Comparison of ENCODE assay signal across 19 cellular contexts in genomic region chr4:6601661-6602250, GRCh38. TPM values are rescaled to one million over a fixed set of nuclear protein-coding genes. Genes with fewer than 3 reads are reported as not detected.
A peak's percentile ranks its signal among the peaks of the same experiment; 100 is the strongest.
DNase-seq lines count a peak whose midpoint lies in the region; ATAC-seq, FAIRE-seq and TF ChIP-seq lines count a peak whose summit lies in the region.
"Had no signal": no experiment of that assay in that cellular context is flagged by ENCODE, and none has a peak within 500 bp of the region (broad histone marks: within the 10 kb centered on the region; RNA-seq: fewer than 3 reads in every experiment).

No MANE protein-coding gene starts in this region.

- in situ Hi-C loops in HepG2 (cut with HindIII; ENCODE audit: extremely low pct_ligation_motif_present, low pct_unique_long_range_greater_than_20kb) = no loop called here

- TF ChIP-seq RAD21 in HepG2 (CRISPR knock-in tag; IDR thresholded peaks at IDR 0.05) = no peak

- no peak for TF ChIP-seq EP300 in HepG2 (IDR thresholded peaks at IDR 0.05; ENCODE audit: low read depth in 2 of 2, low read length in 2 of 2)
- no peak for TF ChIP-seq EP300 in HepG2 (CRISPR knock-in tag; IDR thresholded peaks at IDR 0.05; ENCODE audit: borderline replicate concordance)

- intact Hi-C loops in HepG2 (cut with micrococcal nuclease; ENCODE audit: unreplicated experiment) (no loop called here), right lobe of liver (cut with DNase I) (no loop called here)
- intact Hi-C loops in naive thymus-derived CD4-positive, alpha-beta T cell (cut with micrococcal nuclease) = no loop called here

- peak; percentile 81 for ATAC-seq in HepG2
- no peak for ATAC-seq in right lobe of liver
- ATAC-seq in naive thymus-derived CD4-positive, alpha-beta T cell = no peak

- no peaks in the 10 kb centered on the region for H4K20me1 ChIP-seq in HepG2 (ENCODE audit: insufficient read depth, low read length)

- peak overlapping the region; percentile 36; the same call in 1 of the 2 replicates for H3K9ac ChIP-seq in HepG2 (ENCODE audit: insufficient read depth, low read depth, low read length)

- H3K4me1 ChIP-seq in HepG2 (ENCODE audit: insufficient read depth, low read length) (peaks cover 20% of the 10 kb centered on the region), right lobe of liver (no peaks in the 10 kb centered on the region)
- H3K4me1 ChIP-seq in naive thymus-derived CD4-positive, alpha-beta T cell (ENCODE audit: control insufficient read depth in 2 of 2, insufficient read depth in 2 of 2, low read length in 2 of 2) = no peaks in the 10 kb centered on the region

- no peak overlapping the region for H3K4me3 Mint-ChIP-seq in neural crest cell
- H3K4me3 Mint-ChIP-seq in naive thymus-derived CD4-positive, alpha-beta T cell = no peak overlapping the region
- H3K4me3 Mint-ChIP-seq: CD4-positive, alpha-beta T cell; HFFc6 had no signal

- WGBS in HepG2 (ENCODE audit: low lambda C conversion rate) = 24% methylated on average over 5 of the region's 10 CpGs
- WGBS in right lobe of liver (ENCODE audit: insufficient coverage, low coverage, low lambda C conversion rate, missing lambda C conversion rate) = 60% methylated on average over 1 of the region's 10 CpGs

- H3K27me3 Mint-ChIP-seq in neural crest cell (ENCODE audit: low read depth) = no peaks in the 10 kb centered on the region
- no peaks in the 10 kb centered on the region for H3K27me3 Mint-ChIP-seq in naive thymus-derived CD4-positive, alpha-beta T cell
- H3K27me3 Mint-ChIP-seq: CD4-positive, alpha-beta T cell had no signal

- POLR2A ChIA-PET in HepG2 (lab: Yijun Ruan, JAX) = interaction anchor here (1.5 to 2.1 kb wide), 2 partner anchors 27 to 72 kb away, joined by 4 to 8 read pairs; partner anchors contain the start of gene MAN2B2
- POLR2A ChIA-PET in naive thymus-derived CD4-positive, alpha-beta T cell (lab: Charles Lee) = no interaction called here

- peak overlapping the region in 1 of 3 experiments; percentile 41; a peak in 3 of 6 replicates for H3K4me3 ChIP-seq in HepG2 (replicated peaks in 1 of 3; ENCODE audit: insufficient read depth in 1 of 3, low read depth in 2 of 3, low read length in 3 of 3)
- H3K4me3 ChIP-seq in right lobe of liver = no peak overlapping the region
- no peak overlapping the region for H3K4me3 ChIP-seq in NB4 (ENCODE audit: low read depth, low read length)
- no peak overlapping the region for H3K4me3 ChIP-seq in naive thymus-derived CD4-positive, alpha-beta T cell (ENCODE audit: low read length)
- no peak overlapping the region for H3K4me3 ChIP-seq in H7 (ENCODE audit: insufficient read depth, low read depth, low read length)

- TF ChIP-seq POLR2A in HepG2 (IDR thresholded peaks at IDR 0.05; ENCODE audit: insufficient read depth in 1 of 2, low read depth in 2 of 2, low read length in 2 of 2) (no peak), right lobe of liver (IDR thresholded peaks at IDR 0.05) (no peak), NB4 (IDR thresholded peaks at IDR 0.05; ENCODE audit: extremely low read depth, insufficient read length) (no peak)

- FAIRE-seq in HepG2 (lab: Jason Lieb, UNC) = peak; percentile 44
- FAIRE-seq: GM12891, H1, HTR-8/SVneo had no signal

- TF ChIP-seq CTCF in HepG2 (CRISPR knock-in tag; IDR thresholded peaks at IDR 0.05) = no peak
- TF ChIP-seq CTCF in right lobe of liver (IDR thresholded peaks at IDR 0.05) = no peak
- no peak for TF ChIP-seq CTCF in NB4 (IDR thresholded peaks at IDR 0.05; ENCODE audit: low read depth, low read length)
- no peak for TF ChIP-seq CTCF in neural crest cell (conservative IDR thresholded peaks at IDR 0.05)

- CTCF ChIA-PET in HepG2 (lab: Yijun Ruan, JAX; ENCODE audit: low intra/inter-chr PET ratio, low total read pairs) = no interaction called here
- CTCF ChIA-PET in naive thymus-derived CD4-positive, alpha-beta T cell (lab: Charles Lee) = no interaction called here

- no peaks in the 10 kb centered on the region for H3K4me1 Mint-ChIP-seq in neural crest cell
- H3K4me1 Mint-ChIP-seq in naive thymus-derived CD4-positive, alpha-beta T cell = peaks cover 0 to 2% (median 0%) of the 10 kb centered on the region in 7 donors

- H3K79me2 ChIP-seq in HepG2 (ENCODE audit: insufficient read depth, low read length) = no peaks in the 10 kb centered on the region

- peak overlapping the region; percentile 12 for H3K27ac Mint-ChIP-seq in neural crest cell (ENCODE audit: unreplicated experiment)
- peak overlapping the region in 1 of 9 donors; percentile 36 for H3K27ac Mint-ChIP-seq in naive thymus-derived CD4-positive, alpha-beta T cell
- H3K27ac Mint-ChIP-seq: CD4-positive, alpha-beta T cell; HFFc6 had no signal

- DNase-seq in HepG2 (ENCODE audit: low spot score) = peak; percentile 47
- DNase-seq in right lobe of liver = no peak
- DNase-seq in NB4 (ENCODE audit: low read depth) = peak; percentile 29
- no peak for DNase-seq in neural crest cell (ENCODE audit: low read depth, low spot score)
- DNase-seq in naive thymus-derived CD4-positive, alpha-beta T cell = no peak
- DNase-seq in H7 = no peak
- no peak for DNase-seq in NCI-H226
- DNase-seq: 8988T; AML-193; C1 segment of cervical spinal cord; Calu3; CD4-positive, alpha-beta T cell; DMS 273 treated with DMSO at 0.1 percent for 48 hours; HCEC 1CT; HFFc6; KBM-7 had no signal

- peaks cover 4% of the 10 kb centered on the region; the same call in 1 of the 2 replicates for H3K9me3 ChIP-seq in HepG2 (ENCODE audit: low read length)
- no peaks in the 10 kb centered on the region for H3K9me3 ChIP-seq in right lobe of liver
- peaks cover 0 to 17% (median 0%) of the 10 kb centered on the region in 3 experiments for H3K9me3 ChIP-seq in naive thymus-derived CD4-positive, alpha-beta T cell (ENCODE audit: control insufficient read depth in 2 of 3, low read length in 3 of 3)

- H3K27ac ChIP-seq in HepG2 (ENCODE audit: extremely low read length, insufficient read depth, low read length) (peak overlapping the region; percentile 35), right lobe of liver (no peak overlapping the region)
- H3K27ac ChIP-seq in naive thymus-derived CD4-positive, alpha-beta T cell (ENCODE audit: low read depth, low read length) = no peak overlapping the region

- no TSS peak for BruUV-seq in HepG2 (replicated peaks; lab: Mats Ljungman, UMichigan)

- H3K4me2 ChIP-seq in HepG2 (ENCODE audit: low read depth, low read length) = peak overlapping the region; percentile 61

- H3K36me3 Mint-ChIP-seq in neural crest cell (ENCODE audit: low read depth) = peaks cover 14% of the 10 kb centered on the region
- peaks cover 24 to 83% (median 52%) of the 10 kb centered on the region in 5 donors for H3K36me3 Mint-ChIP-seq in naive thymus-derived CD4-positive, alpha-beta T cell

- H2AFZ ChIP-seq in HepG2 (ENCODE audit: low read length) = no peak overlapping the region

- H3K9me3 Mint-ChIP-seq in neural crest cell = peaks cover 3% of the 10 kb centered on the region
- peaks cover 0 to 15% (median 7%) of the 10 kb centered on the region in 11 donors for H3K9me3 Mint-ChIP-seq in naive thymus-derived CD4-positive, alpha-beta T cell
- H3K9me3 Mint-ChIP-seq: CD4-positive, alpha-beta T cell had no signal

- H3K27me3 ChIP-seq in HepG2 (ENCODE audit: control insufficient read depth in 1 of 2, insufficient read depth in 2 of 2, low read length in 2 of 2) (no peaks in the 10 kb centered on the region), right lobe of liver (no peaks in the 10 kb centered on the region), H7 (ENCODE audit: control insufficient read depth, insufficient read depth, low read length) (no peaks in the 10 kb centered on the region; the same call in 1 of the 2 replicates)
- no peaks in the 10 kb centered on the region for H3K27me3 ChIP-seq in naive thymus-derived CD4-positive, alpha-beta T cell (ENCODE audit: control insufficient read depth in 2 of 2, insufficient read depth in 2 of 2, low read length in 2 of 2)

- H3K36me3 ChIP-seq in HepG2 (replicated peaks in 1 of 2; ENCODE audit: control insufficient read depth in 1 of 2, insufficient read depth in 2 of 2, low read length in 2 of 2) = peaks cover 0 to 11% of the 10 kb centered on the region in 2 experiments; a peak in 1 of 5 replicates
- H3K36me3 ChIP-seq in right lobe of liver = peaks cover 0 to 24% (median 4%) of the 10 kb centered on the region in 4 donors
- peaks cover 5 to 96% (median 18%) of the 10 kb centered on the region in 3 experiments for H3K36me3 ChIP-seq in naive thymus-derived CD4-positive, alpha-beta T cell (ENCODE audit: control insufficient read depth in 2 of 3, insufficient read depth in 3 of 3, low read length in 3 of 3)
- H3K36me3 ChIP-seq in H7 (replicated peaks; ENCODE audit: control insufficient read depth, insufficient read depth, low read length) = no peaks in the 10 kb centered on the region

RNA-seq across cellular contexts. Expression of gene MAN2B2, which starts 26.8 kb away (rescaled TPM):
- total RNA-seq in HepG2 (2016; rRNA removed; fragmentation: Illumina TruSeq; extraction: Trizol) (2.8 and 5.4 TPM in 2 replicates), right lobe of liver (10 to 100 TPM; 22.3 to 34.1 (median 27.5) TPM), neural crest cell (9.4 and 9.8 TPM in 2 replicates)
- total RNA-seq in HepG2 (2016; cell fraction: cytosol; rRNA removed; fragmentation: Illumina TruSeq; extraction: Trizol; ENCODE audit: low read depth) = 0.62 and 0.71 TPM in 2 replicates
- 2.0 and 5.4 TPM in 2 replicates for total RNA-seq in HepG2 (2016; cell fraction: insoluble cytoplasmic fraction; rRNA removed; fragmentation: Illumina TruSeq; extraction: Trizol)
- 1.1 and 1.2 TPM in 2 replicates for total RNA-seq in HepG2 (2016; cell fraction: membrane; rRNA removed; fragmentation: Illumina TruSeq; extraction: Trizol)
- total RNA-seq in HepG2 (2016; cell fraction: nucleus; rRNA removed; fragmentation: Illumina TruSeq; extraction: Trizol) = 6.3 and 8.0 TPM in 2 replicates
- 4.8 and 6.4 TPM in 2 replicates for polyA plus RNA-seq in HepG2 (2011; rRNA removed)
- 4.7 and 6.1 TPM in 2 replicates for polyA plus RNA-seq in HepG2 (2011; cell fraction: cytosol; rRNA removed)
- 14.1 and 16.0 TPM in 2 replicates for polyA plus RNA-seq in HepG2 (2011; cell fraction: nucleus; rRNA removed)
- polyA plus RNA-seq in HepG2 (2012) = 4.4 and 4.5 TPM in 2 replicates
- polyA plus RNA-seq in HepG2 (2016; cell fraction: cytosol; fragmentation: Illumina TruSeq; extraction: Trizol; ENCODE audit: low read depth) = 0.44 TPM in 2 replicates
- polyA plus RNA-seq in HepG2 (2016; cell fraction: insoluble cytoplasmic fraction; fragmentation: Illumina TruSeq; extraction: Trizol; ENCODE audit: low read depth) = 2.4 and 3.0 TPM in 2 replicates
- 0.70 and 0.92 TPM in 2 replicates for polyA plus RNA-seq in HepG2 (2016; cell fraction: membrane; fragmentation: Illumina TruSeq; extraction: Trizol; ENCODE audit: low read depth)
- 14.4 and 14.5 TPM in 2 replicates for polyA plus RNA-seq in HepG2 (2016; cell fraction: nucleus; fragmentation: Illumina TruSeq; extraction: Trizol; ENCODE audit: insufficient read depth, low read depth)
- 9.0 and 18.8 TPM in 2 replicates for polyA minus RNA-seq in HepG2 (2011; rRNA and poly(A)+ RNA removed; ENCODE audit: low replicate concordance)
- 7.6 and 8.0 TPM in 2 replicates for polyA minus RNA-seq in HepG2 (2011; cell fraction: cytosol; rRNA and poly(A)+ RNA removed)
- polyA minus RNA-seq in HepG2 (2011; cell fraction: nucleus; rRNA and poly(A)+ RNA removed) = 5.0 and 6.2 TPM in 2 replicates
- total RNA-seq in naive thymus-derived CD4-positive, alpha-beta T cell = 10 to 100 TPM; 28.7 to 56.2 (median 39.4) TPM
- polyA plus RNA-seq in naive thymus-derived CD4-positive, alpha-beta T cell = 10 to 100 TPM; 10.5 to 31.4 TPM
- 3.4 and 4.4 TPM in 2 replicates for total RNA-seq in H7 (2014; rRNA removed; shearing (Covaris generic))

RNA-seq across cellular contexts. Expression of gene MRFAP1, which starts 38.7 kb away (rescaled TPM):
- total RNA-seq in HepG2 (2016; rRNA removed; fragmentation: Illumina TruSeq; extraction: Trizol) (158 and 254 TPM in 2 replicates), right lobe of liver (100 to 1,000 TPM; 103 to 166 (median 129) TPM), neural crest cell (317 and 325 TPM in 2 replicates)
- total RNA-seq in HepG2 (2016; cell fraction: cytosol; rRNA removed; fragmentation: Illumina TruSeq; extraction: Trizol; ENCODE audit: low read depth) = 31.0 and 37.7 TPM in 2 replicates
- total RNA-seq in HepG2 (2016; cell fraction: insoluble cytoplasmic fraction; rRNA removed; fragmentation: Illumina TruSeq; extraction: Trizol) = 174 and 249 TPM in 2 replicates
- total RNA-seq in HepG2 (2016; cell fraction: membrane; rRNA removed; fragmentation: Illumina TruSeq; extraction: Trizol) = 87.0 and 105 TPM in 2 replicates
- 67.5 and 68.6 TPM in 2 replicates for total RNA-seq in HepG2 (2016; cell fraction: nucleus; rRNA removed; fragmentation: Illumina TruSeq; extraction: Trizol)
- polyA plus RNA-seq in HepG2 (2011; rRNA removed) = 103 and 112 TPM in 2 replicates
- polyA plus RNA-seq in HepG2 (2011; cell fraction: cytosol; rRNA removed) = 110 and 141 TPM in 2 replicates
- polyA plus RNA-seq in HepG2 (2011; cell fraction: nucleus; rRNA removed) = 54.5 and 54.7 TPM in 2 replicates
- 198 and 236 TPM in 2 replicates for polyA plus RNA-seq in HepG2 (2012)
- 55.7 and 56.7 TPM in 2 replicates for polyA plus RNA-seq in HepG2 (2016; cell fraction: cytosol; fragmentation: Illumina TruSeq; extraction: Trizol; ENCODE audit: low read depth)
- 509 and 563 TPM in 2 replicates for polyA plus RNA-seq in HepG2 (2016; cell fraction: insoluble cytoplasmic fraction; fragmentation: Illumina TruSeq; extraction: Trizol; ENCODE audit: low read depth)
- 117 and 129 TPM in 2 replicates for polyA plus RNA-seq in HepG2 (2016; cell fraction: membrane; fragmentation: Illumina TruSeq; extraction: Trizol; ENCODE audit: low read depth)
- polyA plus RNA-seq in HepG2 (2016; cell fraction: nucleus; fragmentation: Illumina TruSeq; extraction: Trizol; ENCODE audit: insufficient read depth, low read depth) = 205 and 206 TPM in 2 replicates
- 19.4 and 22.0 TPM in 2 replicates for polyA minus RNA-seq in HepG2 (2011; rRNA and poly(A)+ RNA removed; ENCODE audit: low replicate concordance)
- 29.9 and 30.5 TPM in 2 replicates for polyA minus RNA-seq in HepG2 (2011; cell fraction: cytosol; rRNA and poly(A)+ RNA removed)
- 21.4 and 24.6 TPM in 2 replicates for polyA minus RNA-seq in HepG2 (2011; cell fraction: nucleus; rRNA and poly(A)+ RNA removed)
- total RNA-seq in naive thymus-derived CD4-positive, alpha-beta T cell = 100 to 1,000 TPM; 120 to 187 (median 139) TPM
- 100 to 1,000 TPM; 180 to 199 TPM for polyA plus RNA-seq in naive thymus-derived CD4-positive, alpha-beta T cell
- total RNA-seq in H7 (2014; rRNA removed; shearing (Covaris generic)) = 82.2 and 83.2 TPM in 2 replicates

Comparison
In these comparisons a context has a peak if more than half of its experiments do, and no peak if none do; other contexts are left out.
1. DNase-seq: peak in HepG2 (single experiment) and NB4 (single experiment); none in right lobe of liver (0 of 3), neural crest cell (single experiment), naive thymus-derived CD4-positive, alpha-beta T cell (0 of 9), H7 (single experiment) and NCI-H226 (single experiment).